14 cellular contexts compared by ENCODE assay signal in genomic region chr2:16038586-16038985, GRCh38.
"Had no signal": no experiment of that assay in that cellular context is flagged by ENCODE, and none has a peak within 500 bp of the region (broad histone marks: within the 10 kb centered on the region; RNA-seq: fewer than 3 reads in every experiment).

No MANE protein-coding gene starts in this region.

- H3K4me3 ChIP-seq: cardiac muscle cell, colonic mucosa, left ventricle myocardium inferior, skin epidermis, tibial nerve had no signal

- H3K27me3 ChIP-seq: cardiac muscle cell, colonic mucosa had no signal

- H3K9me3 Mint-ChIP-seq: activated naive CD4-positive, alpha-beta T cell treated with anti-CD3 and anti-CD28 coated beads for 36 hours had no signal

- H3K27ac Mint-ChIP-seq: activated naive CD4-positive, alpha-beta T cell treated with anti-CD3 and anti-CD28 coated beads for 36 hours; memory B cell; WTC11 had no signal

- H3K4me3 Mint-ChIP-seq: activated naive CD4-positive, alpha-beta T cell treated with anti-CD3 and anti-CD28 coated beads for 36 hours; memory B cell; WTC11 had no signal

- DNase-seq: activated CD4-positive, alpha-beta T cell treated with anti-CD3 and anti-CD28 coated beads for 48 hours; activated naive CD4-positive, alpha-beta T cell treated with anti-CD3 and anti-CD28 coated beads for 36 hours; colonic mucosa; effector CD4-positive, alpha-beta T cell; left ventricle myocardium inferior had no signal

- H3K4me1 Mint-ChIP-seq: memory B cell had no signal

- H3K9me3 ChIP-seq: colonic mucosa, left ventricle myocardium inferior, tibial nerve had no signal

- ATAC-seq: WTC11 had no signal

- FAIRE-seq: astrocyte, frontal cortex, keratinocyte had no signal

- H3K36me3 Mint-ChIP-seq: memory B cell, WTC11 had no signal

- H3K36me3 ChIP-seq: cardiac muscle cell, colonic mucosa, left ventricle myocardium inferior, tibial nerve had no signal

- H3K27ac ChIP-seq: cardiac muscle cell, colonic mucosa, left ventricle myocardium inferior, parathyroid adenoma, skin epidermis, tibial nerve had no signal
